Comparison of ENCODE assay signal across 8 cellular contexts in genomic region chr16:20957153-20957552, GRCh38.
"Had no signal": no experiment of that assay in that cellular context is flagged by ENCODE, and none has a peak within 500 bp of the region (broad histone marks: within the 10 kb centered on the region; RNA-seq: fewer than 3 reads in every experiment).

No MANE protein-coding gene starts in this region.

- DNase-seq: GM23248, H9, HCEC 1CT, IMR-90, KBM-7 had no signal

- H3K4me3 ChIP-seq: GM23248 had no signal

- H3K9me3 Mint-ChIP-seq: H9 had no signal

- H3K27ac Mint-ChIP-seq: H9 had no signal

- H3K27ac ChIP-seq: GM23248 had no signal

- FAIRE-seq: H1, H54, HTR-8/SVneo had no signal

- H3K4me3 Mint-ChIP-seq: H9 had no signal
